In the genomic region with DNA sequence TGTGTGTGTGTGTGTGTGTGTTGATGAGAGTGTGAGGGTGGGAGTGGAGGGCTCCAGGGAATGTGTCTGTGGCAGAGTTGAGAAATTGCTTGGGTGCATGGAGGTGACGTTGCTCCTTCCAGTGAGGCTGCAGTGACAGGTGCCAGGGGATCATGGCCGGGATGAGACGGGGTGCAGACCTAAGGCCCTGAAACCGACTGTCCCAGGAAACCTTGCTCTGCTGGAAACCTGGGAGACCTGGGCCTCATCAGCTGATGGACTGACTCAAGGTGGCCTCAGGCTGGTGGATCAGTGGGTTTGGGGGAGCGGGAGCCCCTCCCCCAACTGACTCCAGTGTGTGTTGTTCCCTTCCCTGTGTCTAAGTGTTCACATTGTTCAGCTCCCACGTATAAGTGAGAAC, we compare ENCODE assay signal across 20 cellular contexts. TPM values are rescaled to one million over a fixed set of nuclear protein-coding genes. Genes with fewer than 3 reads are reported as not detected.
"Had no signal": no experiment of that assay in that cellular context is flagged by ENCODE, and none has a peak within 500 bp of the region (broad histone marks: within the 10 kb centered on the region; RNA-seq: fewer than 3 reads in every experiment).

No MANE protein-coding gene starts in this region.

- H3K27ac Mint-ChIP-seq: endodermal cell; immature natural killer cell; naive B cell; nephron; stimulated activated naive B cell treated with anti-CD40 and anti-IgM and Interleukin-4, amounts not matched to agents 10 μg/mL and 1 μg/mL and 100 μg/mL, for 72 hours; stimulated activated naive CD8-positive, alpha-beta T cell treated with anti-CD3 and anti-CD28 coated beads, Interleukin-15, amount 100 ng/mL, for 72 hours had no signal

- H3K27me3 ChIP-seq: sigmoid colon had no signal

- H3K36me3 Mint-ChIP-seq: immature natural killer cell; stimulated activated naive B cell treated with anti-CD40 and anti-IgM and Interleukin-4, amounts not matched to agents 10 μg/mL and 1 μg/mL and 100 μg/mL, for 72 hours had no signal

- H3K9me3 Mint-ChIP-seq: endodermal cell had no signal

- H3K27ac ChIP-seq: foreskin keratinocyte, left ventricle myocardium inferior, lower lobe of right lung, sigmoid colon, skin epidermis had no signal

- DNase-seq: dermis blood vessel endothelial cell; effector CD4-positive, alpha-beta T cell; endodermal cell; erythroblast; foreskin keratinocyte; immature natural killer cell; kidney; left cardiac atrium; left ventricle myocardium inferior; lower lobe of right lung; mesenchymal stem cell; naive B cell; sigmoid colon; stimulated activated CD4-positive, alpha-beta T cell treated with anti-CD3 and anti-CD28 coated beads, Interleukin-2, amount 100 ng/mL, for 24 hours; stimulated activated CD4-positive, alpha-beta T cell treated with anti-CD3 and anti-CD28 coated beads, Interleukin-4, amount 100 ng/mL, for 4 hours; stimulated activated naive B cell treated with anti-CD40 and anti-IgM and Interleukin-4, amounts not matched to agents 10 μg/mL and 1 μg/mL and 100 μg/mL, for 72 hours; stimulated activated naive CD8-positive, alpha-beta T cell treated with anti-CD3 and anti-CD28 coated beads, Interleukin-15, amount 100 ng/mL, for 72 hours; trophoblast cell had no signal

- H3K4me3 ChIP-seq: left ventricle myocardium inferior, lower lobe of right lung, sigmoid colon, skin epidermis had no signal

- H3K36me3 ChIP-seq: left ventricle myocardium inferior, lower lobe of right lung, sigmoid colon had no signal

- H3K4me1 Mint-ChIP-seq: endodermal cell; immature natural killer cell; nephron; stimulated activated naive B cell treated with anti-CD40 and anti-IgM and Interleukin-4, amounts not matched to agents 10 μg/mL and 1 μg/mL and 100 μg/mL, for 72 hours; stimulated activated naive CD8-positive, alpha-beta T cell treated with anti-CD3 and anti-CD28 coated beads, Interleukin-15, amount 100 ng/mL, for 72 hours had no signal

- H3K4me3 Mint-ChIP-seq: endodermal cell; immature natural killer cell; naive B cell; nephron; stimulated activated naive B cell treated with anti-CD40 and anti-IgM and Interleukin-4, amounts not matched to agents 10 μg/mL and 1 μg/mL and 100 μg/mL, for 72 hours; stimulated activated naive CD8-positive, alpha-beta T cell treated with anti-CD3 and anti-CD28 coated beads, Interleukin-15, amount 100 ng/mL, for 72 hours had no signal

- H3K4me1 ChIP-seq: foreskin keratinocyte, left ventricle myocardium inferior, lower lobe of right lung, sigmoid colon had no signal

- H3K9me3 ChIP-seq: lower lobe of right lung, sigmoid colon had no signal

- ATAC-seq: foreskin keratinocyte; left cardiac atrium; lower lobe of right lung; stimulated activated naive B cell treated with anti-CD40 and anti-IgM and Interleukin-4, amounts not matched to agents 10 μg/mL and 1 μg/mL and 100 μg/mL, for 72 hours; stimulated activated naive CD8-positive, alpha-beta T cell treated with anti-CD3 and anti-CD28 coated beads, Interleukin-15, amount 100 ng/mL, for 72 hours had no signal

RNA-seq across cellular contexts. Expression of a gene that starts 56.6 kb away (rescaled TPM):
- total RNA-seq: endodermal cell, foreskin keratinocyte had no signal
